8 cellular contexts compared by ENCODE assay signal in the genomic region with DNA sequence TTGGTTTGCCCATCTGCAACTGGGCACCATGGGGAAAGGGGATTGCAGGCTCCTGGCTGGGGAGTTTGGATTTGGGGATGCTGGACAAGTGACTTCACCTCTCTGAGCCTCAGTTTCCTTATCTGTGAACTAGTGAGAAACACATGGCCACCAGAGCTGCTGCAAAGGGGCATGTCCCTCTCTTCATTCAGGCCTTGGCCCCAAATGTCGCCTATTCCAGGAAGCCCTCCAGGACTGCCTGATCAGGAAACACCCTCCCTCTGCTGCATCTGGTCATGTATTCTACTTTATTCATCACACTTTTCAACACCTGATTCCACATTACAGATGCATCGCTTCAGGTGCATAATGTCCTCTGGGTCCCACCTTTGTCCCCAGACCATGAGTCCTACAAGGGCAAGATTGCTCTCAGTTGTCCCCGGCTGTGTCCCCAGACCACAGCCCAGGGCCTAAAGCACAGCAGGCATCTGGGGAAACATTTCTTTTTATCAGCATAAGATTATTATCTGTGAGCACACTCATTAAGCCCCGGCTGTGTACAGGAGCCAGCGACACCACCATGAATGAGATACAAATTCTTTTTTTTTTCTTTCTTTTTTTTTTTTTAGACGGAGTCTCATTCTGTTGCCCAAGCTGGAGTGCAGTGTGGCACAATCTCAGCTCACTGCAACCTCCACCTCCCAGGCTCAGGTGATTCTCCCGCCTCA. TPM values are rescaled to one million over a fixed set of nuclear protein-coding genes. Genes with fewer than 3 reads are reported as not detected.
A peak's percentile ranks its signal among the peaks of the same experiment; 100 is the strongest.
DNase-seq lines count a peak whose midpoint lies in the region; ATAC-seq lines count a peak whose summit lies in the region.

No MANE protein-coding gene starts in this region.

- POLR2A ChIA-PET in activated naive CD8-positive, alpha-beta T cell treated with anti-CD3 and anti-CD28 coated beads, Interleukin-2, amount 10 ng/mL, durations not matched to agents 7 days and 5 days (lab: Charles Lee): interaction anchor here (0.6 to 2.0 kb wide), 21 partner anchors 7 to 273 kb away, joined by 3 to 24 read pairs (median 5); a partner anchor contains a TSS

- peak overlapping the region; percentile 94 for H3K27ac Mint-ChIP-seq in activated naive CD8-positive, alpha-beta T cell treated with anti-CD3 and anti-CD28 coated beads, Interleukin-2, amount 10 ng/mL, durations not matched to agents 7 days and 5 days

- H2AK5ac ChIP-seq in mesenchymal stem cell (ENCODE audit: low read length, severe bottlenecking): no peak overlapping the region

- peaks cover 26% of the 10 kb centered on the region for H3K4me1 Mint-ChIP-seq in activated naive CD8-positive, alpha-beta T cell treated with anti-CD3 and anti-CD28 coated beads, Interleukin-2, amount 10 ng/mL, durations not matched to agents 7 days and 5 days

- H3K4ac ChIP-seq in mesenchymal stem cell (ENCODE audit: low read depth in 1 of 2, low read length in 2 of 2): peak overlapping the region; percentile 39 to 41

- H3K4me3 ChIP-seq in right cardiac atrium (ENCODE audit: low read length) (peak overlapping the region; percentile 55), mesenchymal stem cell (ENCODE audit: insufficient read depth in 1 of 2, low read depth in 1 of 2, low read length in 2 of 2) (peak overlapping the region in 1 of 2 experiments; percentile 72)

- H3K23ac ChIP-seq in mesenchymal stem cell (ENCODE audit: low read length in 2 of 2): no peak overlapping the region

- H4K91ac ChIP-seq in mesenchymal stem cell (ENCODE audit: low read length): peak overlapping the region; percentile 47

- DNase-seq in right cardiac atrium: no peak
- DNase-seq in left cardiac atrium: no peak
- no peak for DNase-seq in activated naive CD8-positive, alpha-beta T cell treated with anti-CD3 and anti-CD28 coated beads, Interleukin-2, amount 10 ng/mL, durations not matched to agents 7 days and 5 days
- no peak for DNase-seq in mesenchymal stem cell
- DNase-seq in D341Med (ENCODE audit: low spot score): no peak
- DNase-seq in middle frontal gyrus (ENCODE audit: extremely low spot score, low spot score): no peak
- DNase-seq in superior temporal gyrus (ENCODE audit: extremely low spot score): no peak

- WGBS in right cardiac atrium: 68% methylated on average over 7 of the region's 7 CpGs
- WGBS in mesenchymal stem cell: 87% methylated on average over 7 of the region's 7 CpGs

- peak overlapping the region; percentile 1 to 6 for H3K18ac ChIP-seq in mesenchymal stem cell (ENCODE audit: low read depth in 1 of 2, low read length in 2 of 2)

- peak overlapping the region; percentile 80 for H3K27ac ChIP-seq in right cardiac atrium (ENCODE audit: low read length)
- no peak overlapping the region for H3K27ac ChIP-seq in mesenchymal stem cell (ENCODE audit: low read length, poor library complexity, severe bottlenecking)

- H3K27me3 ChIP-seq in right cardiac atrium (ENCODE audit: control insufficient read depth, insufficient read depth) (no peaks in the 10 kb centered on the region), mesenchymal stem cell (ENCODE audit: control insufficient read depth in 1 of 2, insufficient read depth in 1 of 2, low read length in 2 of 2) (peaks cover 5 to 10% of the 10 kb centered on the region in 2 experiments)

- peak overlapping the region; percentile 6 for H2AFZ ChIP-seq in mesenchymal stem cell (ENCODE audit: low read depth, low read length)

- no peaks in the 10 kb centered on the region for H3K9me3 ChIP-seq in right cardiac atrium (ENCODE audit: control insufficient read depth, low read length)
- peaks cover 9% of the 10 kb centered on the region for H3K9me3 ChIP-seq in mesenchymal stem cell (ENCODE audit: control insufficient read depth, low read length)

- ATAC-seq in right cardiac atrium: no peak
- ATAC-seq in left cardiac atrium: no peak
- no peak for ATAC-seq in activated naive CD8-positive, alpha-beta T cell treated with anti-CD3 and anti-CD28 coated beads, Interleukin-2, amount 10 ng/mL, durations not matched to agents 7 days and 5 days (ENCODE audit: low read depth)
- ATAC-seq in GM19351 (IDR thresholded peaks at IDR 0.05; ENCODE audit: unreplicated experiment): no peak

- peak overlapping the region; percentile 85 for H3K4me3 Mint-ChIP-seq in activated naive CD8-positive, alpha-beta T cell treated with anti-CD3 and anti-CD28 coated beads, Interleukin-2, amount 10 ng/mL, durations not matched to agents 7 days and 5 days

- no peaks in the 10 kb centered on the region for H3K79me1 ChIP-seq in mesenchymal stem cell (replicated peaks; ENCODE audit: low read length, poor library complexity, severe bottlenecking)

- H3K36me3 ChIP-seq in mesenchymal stem cell (ENCODE audit: control insufficient read depth in 1 of 2, insufficient read depth in 2 of 2, low read depth in 1 of 2, low read length in 2 of 2): no peaks in the 10 kb centered on the region

- H3K9ac ChIP-seq in mesenchymal stem cell (ENCODE audit: low read length): peak overlapping the region; percentile 81

- H3K27me3 Mint-ChIP-seq in activated naive CD8-positive, alpha-beta T cell treated with anti-CD3 and anti-CD28 coated beads, Interleukin-2, amount 10 ng/mL, durations not matched to agents 7 days and 5 days: peaks cover 11% of the 10 kb centered on the region

- intact Hi-C loops in right cardiac atrium (cut with DNase I) (no loop called here), left cardiac atrium (cut with DNase I) (no loop called here)

- H3K4me1 ChIP-seq in right cardiac atrium (ENCODE audit: control insufficient read depth, insufficient read depth, low read length) (peaks cover 10% of the 10 kb centered on the region), mesenchymal stem cell (ENCODE audit: control insufficient read depth, insufficient read depth, low read depth, low read length) (peaks cover 11% of the 10 kb centered on the region)

- peaks cover 7% of the 10 kb centered on the region for H3K9me3 Mint-ChIP-seq in activated naive CD8-positive, alpha-beta T cell treated with anti-CD3 and anti-CD28 coated beads, Interleukin-2, amount 10 ng/mL, durations not matched to agents 7 days and 5 days

- H4K8ac ChIP-seq in mesenchymal stem cell (ENCODE audit: low read length): peak overlapping the region; percentile 71

- H2BK120ac ChIP-seq in mesenchymal stem cell (ENCODE audit: low read depth, low read length): no peak overlapping the region

- H2BK12ac ChIP-seq in mesenchymal stem cell (ENCODE audit: low read length in 2 of 2): peak overlapping the region in 1 of 2 experiments; percentile 77

- H2BK15ac ChIP-seq in mesenchymal stem cell (ENCODE audit: low read depth, poor library complexity, severe bottlenecking): peak overlapping the region; percentile 15

- H3K36me3 Mint-ChIP-seq in activated naive CD8-positive, alpha-beta T cell treated with anti-CD3 and anti-CD28 coated beads, Interleukin-2, amount 10 ng/mL, durations not matched to agents 7 days and 5 days: peaks cover 2% of the 10 kb centered on the region

- no peak overlapping the region for H3K14ac ChIP-seq in mesenchymal stem cell (ENCODE audit: low read length in 2 of 2)

- H3K4me2 ChIP-seq in mesenchymal stem cell (ENCODE audit: low read length, poor library complexity, severe bottlenecking): peak overlapping the region; percentile 70

- no peak overlapping the region for H2BK5ac ChIP-seq in mesenchymal stem cell (ENCODE audit: low read depth, low read length, poor library complexity, severe bottlenecking)

RNA-seq across cellular contexts. Expression of a gene that starts 37.5 kb away (rescaled TPM):
- total RNA-seq in right cardiac atrium: 10 to 100 TPM; 14.2 to 20.5 (median 18.0) TPM
- polyA plus RNA-seq in right cardiac atrium: 24.7 TPM
- 10 to 100 TPM; 14.8 to 21.6 TPM for total RNA-seq in left cardiac atrium
- total RNA-seq in activated naive CD8-positive, alpha-beta T cell treated with anti-CD3 and anti-CD28 coated beads, Interleukin-2, amount 10 ng/mL, durations not matched to agents 7 days and 5 days: 10 to 100 TPM; 66.5 to 71.2 TPM
- polyA plus RNA-seq in mesenchymal stem cell (2013, experiment 1 of 2): 3.7 TPM
- polyA plus RNA-seq in mesenchymal stem cell (2013, experiment 2 of 2): 3.6 TPM

RNA-seq across cellular contexts. Expression of a gene that starts 41.3 kb away (rescaled TPM):
- total RNA-seq in right cardiac atrium: 1 to 10 TPM in 2 of 4 donors, under 1 TPM in 2; 0.79 to 1.6 (median 0.97) TPM
- 0.32 TPM for polyA plus RNA-seq in right cardiac atrium
- total RNA-seq in left cardiac atrium: 1 to 10 TPM; 1.2 to 1.6 TPM
- total RNA-seq in activated naive CD8-positive, alpha-beta T cell treated with anti-CD3 and anti-CD28 coated beads, Interleukin-2, amount 10 ng/mL, durations not matched to agents 7 days and 5 days: 10 to 100 TPM; 52.5 to 56.4 TPM
- 0.19 TPM for polyA plus RNA-seq in mesenchymal stem cell (2013, experiment 1 of 2)
- polyA plus RNA-seq in mesenchymal stem cell (2013, experiment 2 of 2): 0.19 TPM

RNA-seq across cellular contexts. Expression of a gene that starts 52.1 kb away (rescaled TPM):
- total RNA-seq in right cardiac atrium (1 to 10 TPM; 5.1 to 6.9 (median 6.5) TPM), left cardiac atrium (1 to 10 TPM; 5.5 to 7.9 TPM)
- polyA plus RNA-seq in right cardiac atrium: 2.6 TPM
- total RNA-seq in activated naive CD8-positive, alpha-beta T cell treated with anti-CD3 and anti-CD28 coated beads, Interleukin-2, amount 10 ng/mL, durations not matched to agents 7 days and 5 days: 10 to 100 TPM; 36.7 to 38.3 TPM
- 4.4 TPM for polyA plus RNA-seq in mesenchymal stem cell (2013, experiment 1 of 2)
- polyA plus RNA-seq in mesenchymal stem cell (2013, experiment 2 of 2): 4.7 TPM

Comparison
In these comparisons a context has a peak if more than half of its experiments do, and no peak if none do; other contexts are left out.
1. RNA of a gene that starts 41.3 kb away (total RNA-seq): 52.5 to 56.4 TPM in activated naive CD8-positive, alpha-beta T cell treated with anti-CD3 and anti-CD28 coated beads, Interleukin-2, amount 10 ng/mL, durations not matched to agents 7 days and 5 days; 1.2 to 1.6 TPM in left cardiac atrium and 0.79 to 1.6 TPM in right cardiac atrium; every median in the first group is over 10 times any median in the second.
2. RNA of a gene that starts 52.1 kb away (total RNA-seq): 36.7 to 38.3 TPM in activated naive CD8-positive, alpha-beta T cell treated with anti-CD3 and anti-CD28 coated beads, Interleukin-2, amount 10 ng/mL, durations not matched to agents 7 days and 5 days; 5.5 to 7.9 TPM in left cardiac atrium and 5.1 to 6.9 TPM in right cardiac atrium; every median in the first group is over 4 times any median in the second.